Comparison of ENCODE assay signal across 23 cellular contexts in the genomic region with DNA sequence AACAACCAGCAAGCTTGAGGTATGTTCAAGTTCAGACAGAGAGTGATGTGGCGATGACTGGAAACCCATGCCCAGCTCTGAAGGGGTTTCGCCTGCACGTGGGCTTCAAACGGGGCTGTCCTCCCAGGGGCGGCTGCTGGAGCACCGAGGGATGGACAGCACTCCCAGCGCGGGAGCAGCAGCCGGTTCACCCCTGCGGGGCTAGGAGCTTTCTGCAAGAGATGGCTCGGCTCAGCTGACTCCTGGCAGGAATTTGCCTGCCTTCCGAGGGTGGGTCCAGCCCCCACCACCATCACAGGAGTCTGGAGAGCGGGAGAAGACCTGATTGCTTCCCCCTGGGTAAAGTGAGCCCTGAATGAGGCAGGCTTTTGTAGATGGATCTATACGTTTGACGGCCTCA.
"Had no signal": no experiment of that assay in that cellular context is flagged by ENCODE, and none has a peak within 500 bp of the region (broad histone marks: within the 10 kb centered on the region; RNA-seq: fewer than 3 reads in every experiment).

No MANE protein-coding gene starts in this region.

- H3K9me3 Mint-ChIP-seq: nephron; neural crest cell; stimulated activated memory B cell treated with anti-CD40 and anti-IgM and Interleukin-4, amounts not matched to agents 10 μg/mL and 1 μg/mL and 100 μg/mL, for 72 hours; stimulated activated naive CD8-positive, alpha-beta T cell treated with anti-CD3 and anti-CD28 coated beads, Interleukin-15, amount 100 ng/mL, for 72 hours; type B pancreatic cell had no signal

- H3K27me3 ChIP-seq: hepatocyte, ovary, right atrium auricular region, tibial nerve, uterus had no signal

- DNase-seq: heart right ventricle; islet precursor cell; left ventricle myocardium inferior; naive thymus-derived CD8-positive, alpha-beta T cell; ovary; right lobe of liver; stimulated activated CD4-positive, alpha-beta T cell treated with anti-CD3 and anti-CD28 coated beads, Interleukin-2, amount 100 ng/mL, for 48 hours; stimulated activated CD4-positive, alpha-beta T cell treated with anti-CD3 and anti-CD28 coated beads, Interleukin-4, amount 100 ng/mL, for 4 hours; stimulated activated CD8-positive, alpha-beta memory T cell treated with anti-CD3 and anti-CD28 coated beads, Interleukin-4, amount 100 ng/mL, for 48 hours; stimulated activated naive CD4-positive, alpha-beta T cell treated with Interleukin-2 at 50 U/mL for 16 hours; stimulated activated naive CD8-positive, alpha-beta T cell treated with anti-CD3 and anti-CD28 coated beads, Interleukin-15, amount 100 ng/mL, for 72 hours; substantia nigra; uterus had no signal

- H3K9me3 ChIP-seq: left ventricle myocardium inferior, ovary, right atrium auricular region, right lobe of liver, tibial nerve, uterus had no signal

- H3K36me3 Mint-ChIP-seq: stimulated activated memory B cell treated with anti-CD40 and anti-IgM and Interleukin-4, amounts not matched to agents 10 μg/mL and 1 μg/mL and 100 μg/mL, for 72 hours; type B pancreatic cell had no signal

- H3K4me2 ChIP-seq: hepatocyte had no signal

- H3K27me3 Mint-ChIP-seq: stimulated activated memory B cell treated with anti-CD40 and anti-IgM and Interleukin-4, amounts not matched to agents 10 μg/mL and 1 μg/mL and 100 μg/mL, for 72 hours had no signal

- H3K4me1 ChIP-seq: right atrium auricular region, right lobe of liver, uterus had no signal

- H3K79me2 ChIP-seq: hepatocyte had no signal

- ATAC-seq: heart right ventricle; naive thymus-derived CD8-positive, alpha-beta T cell; right lobe of liver; stimulated activated memory B cell treated with anti-CD40 and anti-IgM and Interleukin-4, amounts not matched to agents 10 μg/mL and 1 μg/mL and 100 μg/mL, for 72 hours; stimulated activated naive CD8-positive, alpha-beta T cell treated with anti-CD3 and anti-CD28 coated beads, Interleukin-15, amount 100 ng/mL, for 72 hours had no signal

- H3K4me1 Mint-ChIP-seq: stimulated activated memory B cell treated with anti-CD40 and anti-IgM and Interleukin-4, amounts not matched to agents 10 μg/mL and 1 μg/mL and 100 μg/mL, for 72 hours; stimulated activated naive CD8-positive, alpha-beta T cell treated with anti-CD3 and anti-CD28 coated beads, Interleukin-15, amount 100 ng/mL, for 72 hours had no signal

- H3K36me3 ChIP-seq: heart right ventricle, left ventricle myocardium inferior, ovary, right atrium auricular region, right lobe of liver, tibial nerve, uterus had no signal

- H3K27ac Mint-ChIP-seq: naive thymus-derived CD8-positive, alpha-beta T cell; progenitor cell of endocrine pancreas; stimulated activated memory B cell treated with anti-CD40 and anti-IgM and Interleukin-4, amounts not matched to agents 10 μg/mL and 1 μg/mL and 100 μg/mL, for 72 hours; type B pancreatic cell had no signal

- H3K27ac ChIP-seq: left ventricle myocardium inferior, right atrium auricular region, right lobe of liver, tibial nerve had no signal

- H3K4me3 ChIP-seq: heart right ventricle, hepatocyte, left ventricle myocardium inferior, lung, ovary, right atrium auricular region, right lobe of liver, skin epidermis, tibial nerve, uterus had no signal

- H3K4me3 Mint-ChIP-seq: naive thymus-derived CD8-positive, alpha-beta T cell; nephron; neural crest cell; stimulated activated memory B cell treated with anti-CD40 and anti-IgM and Interleukin-4, amounts not matched to agents 10 μg/mL and 1 μg/mL and 100 μg/mL, for 72 hours; stimulated activated naive CD8-positive, alpha-beta T cell treated with anti-CD3 and anti-CD28 coated beads, Interleukin-15, amount 100 ng/mL, for 72 hours; type B pancreatic cell had no signal

- H2AFZ ChIP-seq: hepatocyte had no signal
